9 cellular contexts compared by ENCODE assay signal in genomic region chr11:70483077-70483861, GRCh38.
DNase-seq lines count a peak whose midpoint lies in the region; ATAC-seq, FAIRE-seq and TF ChIP-seq lines count a peak whose summit lies in the region.
"Had no signal": no experiment of that assay in that cellular context is flagged by ENCODE, and none has a peak within 500 bp of the region (broad histone marks: within the 10 kb centered on the region; RNA-seq: fewer than 3 reads in every experiment).

No MANE protein-coding gene starts in this region.

- H3K9ac ChIP-seq in H1 (replicated peaks in 1 of 4; ENCODE audit: extremely low read depth in 1 of 4, low read depth in 3 of 4, low read length in 3 of 4) (no peak overlapping the region), neural progenitor cell (no peak overlapping the region)
- H3K9ac ChIP-seq: KMS-11 had no signal

- H2BK15ac ChIP-seq in H1 (ENCODE audit: low read length): no peak overlapping the region

- H3K23me2 ChIP-seq in H1 (ENCODE audit: low read depth, low read length): no peaks in the 10 kb centered on the region

- H3K27me3 Mint-ChIP-seq in neural progenitor cell (ENCODE audit: insufficient read depth, low read depth): peaks cover 6% of the 10 kb centered on the region
- no peaks in the 10 kb centered on the region for H3K27me3 Mint-ChIP-seq in activated CD4-positive, alpha-beta memory T cell treated with anti-CD3 and anti-CD28 coated beads, Interleukin-2, amount 10 ng/mL, durations not matched to agents 7 days and 5 days

- H3K4me1 ChIP-seq in H1 (replicated peaks in 1 of 4; ENCODE audit: control insufficient read depth in 3 of 4, insufficient read depth in 4 of 4, low read length in 3 of 4): no peaks in the 10 kb centered on the region
- no peaks in the 10 kb centered on the region for H3K4me1 ChIP-seq in neural progenitor cell

- no peak overlapping the region for H3K56ac ChIP-seq in H1 (replicated peaks; ENCODE audit: insufficient read length, low read depth, low read length)

- TF ChIP-seq CTCF in GM10248 (IDR thresholded peaks at IDR 0.05; ENCODE audit: control extremely low read depth, extremely low read depth, low read depth, missing control alignments): peak; percentile 42
- peak; percentile 69 for TF ChIP-seq CTCF in NB4 (IDR thresholded peaks at IDR 0.05; ENCODE audit: low read depth, low read length)
- TF ChIP-seq CTCF in H1 (IDR thresholded peaks at IDR 0.05; ENCODE audit: control extremely low read depth in 1 of 3, insufficient read depth in 1 of 3, low read depth in 1 of 3, low read length in 3 of 3): peak; percentile 26 to 50 (median 45); a peak in 3 of 4 replicates
- peak; percentile 37 for TF ChIP-seq CTCF in neural progenitor cell (IDR thresholded peaks at IDR 0.05)

- TF ChIP-seq EP300 in H1 (IDR thresholded peaks at IDR 0.05; ENCODE audit: borderline replicate concordance in 1 of 2, low read depth in 2 of 2, low read length in 2 of 2): no peak

- ATAC-seq in GM21576 (IDR thresholded peaks at IDR 0.05; ENCODE audit: unreplicated experiment): no peak

- no peak overlapping the region for H3K18ac ChIP-seq in H1 (ENCODE audit: extremely low read depth, low read length)

- no peaks in the 10 kb centered on the region for H3F3A ChIP-seq in neural progenitor cell (ENCODE audit: low read depth)

- no peak overlapping the region for H4K91ac ChIP-seq in H1 (replicated peaks; ENCODE audit: insufficient read length, low read length)

- H3K4me3 ChIP-seq in NB4 (ENCODE audit: low read depth, low read length): no peak overlapping the region
- H3K4me3 ChIP-seq in H1 (ENCODE audit: extremely low read depth in 1 of 4, insufficient read depth in 2 of 4, low read depth in 3 of 4, low read length in 4 of 4): no peak overlapping the region
- H3K4me3 ChIP-seq in neural progenitor cell: no peak overlapping the region

- H2AK5ac ChIP-seq in H1 (ENCODE audit: low read depth, low read length): no peak overlapping the region

- no peak overlapping the region for H4K8ac ChIP-seq in H1 (ENCODE audit: extremely low read depth, insufficient read depth, low read length)

- H3K4me2 ChIP-seq in H1 (ENCODE audit: insufficient read depth in 1 of 2, low read depth in 2 of 2, low read length in 2 of 2): no peak overlapping the region
- no peak overlapping the region for H3K4me2 ChIP-seq in neural progenitor cell
- H3K4me2 ChIP-seq: KMS-11 had no signal

- H3K4ac ChIP-seq in H1 (replicated peaks; ENCODE audit: insufficient read length, low read depth, low read length): no peak overlapping the region

- POLR2A ChIA-PET in GM10248 (lab: Yijun Ruan, JAX): no interaction called here
- POLR2A ChIA-PET in H1 (lab: Charles Lee; ENCODE audit: partially characterized antibody): interaction anchor here (1.0 to 1.2 kb wide), 2 partner anchors 9 to 11 kb away, joined by 3 read pairs; no protein-coding TSS in a partner anchor
- POLR2A ChIA-PET in activated CD4-positive, alpha-beta memory T cell treated with anti-CD3 and anti-CD28 coated beads, Interleukin-2, amount 10 ng/mL, durations not matched to agents 7 days and 5 days (lab: Charles Lee): no interaction called here

- H3K14ac ChIP-seq in H1 (ENCODE audit: insufficient read length): no peak overlapping the region

- H2BK5ac ChIP-seq in H1 (ENCODE audit: low read depth, low read length): no peak overlapping the region

- CTCF ChIA-PET in GM10248 (lab: Yijun Ruan, JAX): interaction anchor here (1.2 to 1.3 kb wide), 2 partner anchors 13 to 15 kb away, joined by 4 to 7 read pairs; no protein-coding TSS in a partner anchor
- CTCF ChIA-PET in H1 (lab: Charles Lee; ENCODE audit: partially characterized antibody): interaction anchor here (0.6 to 8.5 kb wide), 20 partner anchors 8 to 438 kb away, joined by 3 to 90 read pairs (median 4); no protein-coding TSS in a partner anchor
- CTCF ChIA-PET in activated CD4-positive, alpha-beta memory T cell treated with anti-CD3 and anti-CD28 coated beads, Interleukin-2, amount 10 ng/mL, durations not matched to agents 7 days and 5 days (lab: Charles Lee): no interaction called here

- H4K20me1 ChIP-seq in H1 (replicated peaks in 1 of 2; ENCODE audit: control insufficient read depth in 1 of 2, insufficient read depth in 2 of 2, low read length in 2 of 2) (no peaks in the 10 kb centered on the region), neural progenitor cell (ENCODE audit: low read depth) (no peaks in the 10 kb centered on the region)

- TF ChIP-seq RAD21 in H1 (IDR thresholded peaks at IDR 0.05 in 1 of 2, conservative IDR thresholded peaks at IDR 0.05 in 1 of 2; ENCODE audit: low read depth in 2 of 2, low read length in 2 of 2): peak; percentile 20 to 21; a peak in 2 of 4 replicates

- DNase-seq in GM10248 (ENCODE audit: extremely low spot score) (peak; percentile 63), NB4 (ENCODE audit: low read depth) (peak; percentile 79), H1 (ENCODE audit: low read depth in 1 of 2, low spot score in 2 of 2) (no peak), neural progenitor cell (ENCODE audit: low spot score) (no peak), epidermal melanocyte (ENCODE audit: insufficient read length, low spot score) (no peak), NCI-H524 treated with DMSO at 0.1 percent for 48 hours (lab: John Stamatoyannopoulos, UW) (no peak)
- no peak for DNase-seq in activated CD4-positive, alpha-beta memory T cell treated with anti-CD3 and anti-CD28 coated beads, Interleukin-2, amount 10 ng/mL, durations not matched to agents 7 days and 5 days

- TF ChIP-seq POLR2A in NB4 (IDR thresholded peaks at IDR 0.05; ENCODE audit: extremely low read depth, insufficient read length) (no peak), H1 (IDR thresholded peaks at IDR 0.05; ENCODE audit: control extremely low read depth in 1 of 2, low read depth in 2 of 2, low read length in 2 of 2) (no peak)

- peaks cover 44% of the 10 kb centered on the region for H3K4me1 Mint-ChIP-seq in neural progenitor cell
- H3K4me1 Mint-ChIP-seq in activated CD4-positive, alpha-beta memory T cell treated with anti-CD3 and anti-CD28 coated beads, Interleukin-2, amount 10 ng/mL, durations not matched to agents 7 days and 5 days: no peaks in the 10 kb centered on the region

- WGBS in H1 (ENCODE audit: extremely low coverage in 1 of 2, insufficient coverage in 1 of 2, insufficient read length in 1 of 2, insufficient replicate concordance in 2 of 2, low coverage in 1 of 2, low lambda C conversion rate in 2 of 2, missing lambda C conversion rate in 1 of 2), 2 experiments: 88% methylated on average over 7 of the region's 9 CpGs; no CpG with 5 or more reads in 1 of the 2 experiments

- H3K79me2 ChIP-seq in H1 (ENCODE audit: control insufficient read depth in 1 of 2, insufficient read depth in 2 of 2, low read length in 2 of 2): no peaks in the 10 kb centered on the region
- no peaks in the 10 kb centered on the region for H3K79me2 ChIP-seq in neural progenitor cell (ENCODE audit: low read depth)

- H3K4me3 Mint-ChIP-seq in neural progenitor cell: no peak overlapping the region
- no peak overlapping the region for H3K4me3 Mint-ChIP-seq in activated CD4-positive, alpha-beta memory T cell treated with anti-CD3 and anti-CD28 coated beads, Interleukin-2, amount 10 ng/mL, durations not matched to agents 7 days and 5 days

- H3K9me3 Mint-ChIP-seq in neural progenitor cell: peaks cover 5% of the 10 kb centered on the region
- H3K9me3 Mint-ChIP-seq in activated CD4-positive, alpha-beta memory T cell treated with anti-CD3 and anti-CD28 coated beads, Interleukin-2, amount 10 ng/mL, durations not matched to agents 7 days and 5 days: no peaks in the 10 kb centered on the region

- no peak overlapping the region for H2BK20ac ChIP-seq in H1 (ENCODE audit: low read length)

- H3K27me3 ChIP-seq in H1 (replicated peaks in 1 of 4; ENCODE audit: control insufficient read depth in 3 of 4, extremely low read depth in 1 of 4, insufficient read depth in 3 of 4, low read length in 3 of 4) (no peaks in the 10 kb centered on the region), neural progenitor cell (no peaks in the 10 kb centered on the region)

- no peak overlapping the region for H2AFZ ChIP-seq in H1 (ENCODE audit: low read length)
- H2AFZ ChIP-seq in neural progenitor cell (replicated peaks): no peak overlapping the region

- no peak overlapping the region for H2BK12ac ChIP-seq in H1 (ENCODE audit: low read depth, low read length)

- H3K36me3 ChIP-seq in H1 (ENCODE audit: control insufficient read depth in 2 of 4, insufficient read depth in 4 of 4, low read length in 3 of 4) (peaks cover 0 to 18% (median 6%) of the 10 kb centered on the region in 4 experiments; a peak in 6 of 8 replicates), neural progenitor cell (no peaks in the 10 kb centered on the region)

- no peak overlapping the region for H4K5ac ChIP-seq in H1 (ENCODE audit: insufficient read length, low read depth, low read length)

- no peak overlapping the region for H3K23ac ChIP-seq in H1 (ENCODE audit: insufficient read length)

- H3K9me3 ChIP-seq in H1 (ENCODE audit: insufficient read depth in 2 of 2, low read depth in 1 of 2, low read length in 1 of 2): no peaks in the 10 kb centered on the region
- no peaks in the 10 kb centered on the region for H3K9me3 ChIP-seq in neural progenitor cell (ENCODE audit: low read depth)

- no peak overlapping the region for H2BK120ac ChIP-seq in H1 (replicated peaks; ENCODE audit: low read depth, low read length)

- H3K36me3 Mint-ChIP-seq in neural progenitor cell: peaks cover 8% of the 10 kb centered on the region
- no peaks in the 10 kb centered on the region for H3K36me3 Mint-ChIP-seq in activated CD4-positive, alpha-beta memory T cell treated with anti-CD3 and anti-CD28 coated beads, Interleukin-2, amount 10 ng/mL, durations not matched to agents 7 days and 5 days (ENCODE audit: low read depth)

- H3K79me1 ChIP-seq in H1 (ENCODE audit: low read depth, low read length): no peaks in the 10 kb centered on the region

- H3K27ac ChIP-seq in H1 (ENCODE audit: low read depth, low read length) (no peak overlapping the region), neural progenitor cell (no peak overlapping the region)
- H3K27ac ChIP-seq: KMS-11 had no signal

- FAIRE-seq in H1 (lab: Jason Lieb, UNC): no peak

- no peak overlapping the region for H3K27ac Mint-ChIP-seq in neural progenitor cell
- no peak overlapping the region for H3K27ac Mint-ChIP-seq in activated CD4-positive, alpha-beta memory T cell treated with anti-CD3 and anti-CD28 coated beads, Interleukin-2, amount 10 ng/mL, durations not matched to agents 7 days and 5 days

TF ChIP-seq in H1, 55 proteins besides CTCF, POLR2A, EP300 and RAD21 (continues in another document):
- TF ChIP-seq SIRT6 (IDR thresholded peaks at IDR 0.05; ENCODE audit: low read length) (no peak), PHF8 (conservative IDR thresholded peaks at IDR 0.05; ENCODE audit: low read depth, low read length) (no peak), NANOG (IDR thresholded peaks at IDR 0.05; ENCODE audit: insufficient read depth, low read depth, low read length, poor library complexity, severe bottlenecking) (no peak), ZNF274 (IDR thresholded peaks at IDR 0.05; ENCODE audit: borderline replicate concordance, extremely low read depth, low read length) (no peak), SAP30 (IDR thresholded peaks at IDR 0.05; ENCODE audit: insufficient read depth, insufficient replicate concordance, low read length) (no peak), HDAC2 (IDR thresholded peaks at IDR 0.05; ENCODE audit: borderline replicate concordance in 1 of 2, low read depth in 2 of 2, low read length in 2 of 2) (no peak), KDM5A (IDR thresholded peaks at IDR 0.05; ENCODE audit: low read length) (no peak)

Comparison
In these comparisons a context has a peak if more than half of its experiments do, and no peak if none do; other contexts are left out.
1. DNase-seq: peak in GM10248 (single experiment) and NB4 (single experiment); none in H1 (0 of 2), neural progenitor cell (single experiment), epidermal melanocyte (single experiment), activated CD4-positive, alpha-beta memory T cell treated with anti-CD3 and anti-CD28 coated beads, Interleukin-2, amount 10 ng/mL, durations not matched to agents 7 days and 5 days (single experiment) and NCI-H524 treated with DMSO at 0.1 percent for 48 hours (single experiment).
2. Peak in every context shown above with its lines, with median percentiles within 50 percentile points of each other: CTCF ChIP-seq.